Comparison of ENCODE assay signal across 8 cellular contexts in the genomic region with DNA sequence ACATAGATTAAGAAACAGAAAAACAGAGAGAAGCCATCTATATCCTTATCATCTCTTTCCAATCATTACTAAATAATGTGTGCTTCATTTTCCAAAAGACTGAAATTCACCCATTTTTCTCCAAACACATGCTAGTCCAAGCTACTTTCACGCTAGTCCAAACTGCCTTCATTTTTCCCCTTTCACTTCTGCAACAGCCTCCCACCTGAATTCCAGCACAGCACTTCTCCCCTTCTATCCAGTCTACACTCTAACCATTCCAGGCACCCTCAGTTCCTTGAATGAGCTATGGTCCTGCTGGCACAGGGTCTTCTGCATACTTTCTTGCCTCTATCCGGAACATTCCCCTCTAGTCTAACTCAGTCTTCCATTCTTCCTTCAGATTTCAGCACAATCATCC.
"Had no signal": no experiment of that assay in that cellular context is flagged by ENCODE, and none has a peak within 500 bp of the region (broad histone marks: within the 10 kb centered on the region; RNA-seq: fewer than 3 reads in every experiment).

No MANE protein-coding gene starts in this region.

- H3K4me3 ChIP-seq: GM12878 had no signal

- DNase-seq: GDM1, GF-D8 had no signal

- FAIRE-seq: G401.6, GM12878, GM12891, GM12892, GM18507, GM19239 had no signal

- ATAC-seq: GM12878 had no signal
